In genomic region chr7:99128076-99128950, GRCh38 we compare ENCODE assay signal across 12 cellular contexts. TPM values are rescaled to one million over a fixed set of nuclear protein-coding genes. Genes with fewer than 3 reads are reported as not detected.
DNase-seq lines count a peak whose midpoint lies in the region; ATAC-seq and TF ChIP-seq lines count a peak whose summit lies in the region.
"Had no signal": no experiment of that assay in that cellular context is flagged by ENCODE, and none has a peak within 500 bp of the region (broad histone marks: within the 10 kb centered on the region; RNA-seq: fewer than 3 reads in every experiment).

No MANE protein-coding gene starts in this region.

- peaks cover 54% of the 10 kb centered on the region for H3F3A ChIP-seq in PC-9 (ENCODE audit: insufficient read depth, low read depth)
- H3F3A ChIP-seq in SK-N-SH (replicated peaks; ENCODE audit: insufficient read depth), result peaks cover 5% of the 10 kb centered on the region

- TF ChIP-seq CTCF in PC-9 (conservative IDR thresholded peaks at IDR 0.05) (no peak), SK-N-SH (IDR thresholded peaks at IDR 0.05) (no peak)

- BruUV-seq in PC-9 (replicated peaks; lab: Mats Ljungman, UMichigan), result no TSS peak

- CTCF ChIA-PET in PC-9 (lab: Charles Lee) (no interaction called here), SK-N-SH (lab: Yijun Ruan, JAX) (no interaction called here)

- H3K36me3 ChIP-seq in PC-9 (ENCODE audit: low read depth) (0 out of 2 replicates have a peak, but pooled peaks cover 3% of the 10 kb centered on the region), SK-N-SH (replicated peaks in 1 of 2; ENCODE audit: control insufficient read depth in 1 of 2, insufficient read depth in 2 of 2, low read length in 1 of 2) (no peaks in the 10 kb centered on the region)
- H3K36me3 ChIP-seq: uterus, WERI-Rb-1 had no signal

- H3K27me3 ChIP-seq in PC-9 (ENCODE audit: insufficient read depth, low read depth) (no peaks in the 10 kb centered on the region), SK-N-SH (ENCODE audit: insufficient read depth) (no peaks in the 10 kb centered on the region)
- H3K27me3 ChIP-seq: uterus had no signal

- H3K79me2 ChIP-seq in PC-9 (ENCODE audit: low read depth) (peaks cover 100% of the 10 kb centered on the region), SK-N-SH (ENCODE audit: insufficient read depth) (peaks cover 100% of the 10 kb centered on the region)

- no peak overlapping the region for H2AFZ ChIP-seq in PC-9
- H2AFZ ChIP-seq in SK-N-SH (ENCODE audit: low read depth), result no peak overlapping the region

- no peak overlapping the region for H3K9ac ChIP-seq in SK-N-SH

- H3K27ac ChIP-seq in PC-9, result peak overlapping the region; percentile 50
- peak overlapping the region; percentile 69 for H3K27ac ChIP-seq in substantia nigra (ENCODE audit: low read depth, low read length, poor library complexity, severe bottlenecking)
- H3K27ac ChIP-seq in SK-N-SH (ENCODE audit: low read depth in 2 of 2, low read length in 1 of 2), result no peak overlapping the region; a peak in 1 of 4 replicates
- H3K27ac ChIP-seq: WERI-Rb-1 had no signal

- peak overlapping the region; percentile 39 for H3K4me2 ChIP-seq in PC-9
- H3K4me2 ChIP-seq in SK-N-SH, result no peak overlapping the region

- DNase-seq in NCI-H1105 (lab: John Stamatoyannopoulos, UW) (peak; percentile 26), PC-9 (peak in 1 of 2 experiments; percentile 63), foreskin melanocyte (peak; percentile 67), substantia nigra (lab: John Stamatoyannopoulos, UW) (no peak), SK-N-SH (no peak)
- DNase-seq: activated T-cell treated with anti-CD3 and anti-CD28 coated beads, Interleukin-2, amount 50 U/mL, for 24 hours; NCI-H1417 treated with DMSO at 0.1 percent for 48 hours; uterus; WERI-Rb-1 had no signal

- intact Hi-C loops in PC-9 (cut with micrococcal nuclease; ENCODE audit: unreplicated experiment), result loop anchor here (5.0 kb wide), 1 partner anchor 184 kb away; no protein-coding TSS in a partner anchor

- POLR2A ChIA-PET in PC-9 (lab: Charles Lee; ENCODE audit: unreplicated experiment) (no interaction called here), SK-N-SH (lab: Yijun Ruan, JAX) (interaction anchor here (1.4 kb wide), 1 partner anchor 9 kb away, joined by 3 read pairs; no protein-coding TSS in a partner anchor)

- ATAC-seq in GM18909 (IDR thresholded peaks at IDR 0.05; ENCODE audit: poor library complexity, unreplicated experiment) (no peak), HG02571 (IDR thresholded peaks at IDR 0.05; ENCODE audit: unreplicated experiment) (no peak)
- ATAC-seq: GM12878 had no signal

- H3K9me2 ChIP-seq in PC-9 (ENCODE audit: insufficient read depth), result no peaks in the 10 kb centered on the region
- no peaks in the 10 kb centered on the region for H3K9me2 ChIP-seq in SK-N-SH

- no peak for TF ChIP-seq RAD21 in SK-N-SH (IDR thresholded peaks at IDR 0.05; ENCODE audit: low read length)

- H3K9me3 ChIP-seq in PC-9 (ENCODE audit: insufficient read depth, low read depth) (no peaks in the 10 kb centered on the region), SK-N-SH (no peaks in the 10 kb centered on the region)
- H3K9me3 ChIP-seq: uterus had no signal

- H3K4me1 ChIP-seq in PC-9 (replicated peaks; ENCODE audit: insufficient read depth), result peaks cover 78% of the 10 kb centered on the region
- peaks cover 9 to 16% of the 10 kb centered on the region in 2 experiments; a peak in 3 of 4 replicates for H3K4me1 ChIP-seq in SK-N-SH (ENCODE audit: control insufficient read depth in 1 of 2, insufficient read depth in 2 of 2, low read depth in 1 of 2, low read length in 1 of 2)

- H4K20me1 ChIP-seq in PC-9 (ENCODE audit: insufficient read depth), result peaks cover 44% of the 10 kb centered on the region
- H4K20me1 ChIP-seq in SK-N-SH (ENCODE audit: insufficient read depth), result peaks cover 98% of the 10 kb centered on the region

- TF ChIP-seq EP300 in SK-N-SH (IDR thresholded peaks at IDR 0.05; ENCODE audit: borderline replicate concordance in 1 of 2, low read depth in 1 of 2, low read length in 1 of 2), result no peak

- WGBS in SK-N-SH (ENCODE audit: low lambda C conversion rate), result 82% methylated on average over 11 of the region's 11 CpGs

- H3K4me3 ChIP-seq in PC-9 (no peak overlapping the region), SK-N-SH (ENCODE audit: low read depth in 2 of 2, low read length in 1 of 2) (no peak overlapping the region)
- H3K4me3 ChIP-seq: GM12878, uterus had no signal

TF ChIP-seq in SK-N-SH, 30 proteins besides CTCF, POLR2A, EP300 and RAD21:
- no peak for TF ChIP-seq POLR2AphosphoS5 (IDR thresholded peaks at IDR 0.05; ENCODE audit: low read depth, low read length)

RNA-seq across cellular contexts. Expression of gene SMURF1, which starts 15.6 kb away (rescaled TPM):
- 53.2 and 63.9 TPM in 2 replicates for total RNA-seq in PC-9 (2021)
- polyA plus RNA-seq in SK-N-SH (2012; rRNA removed), result 12.9 and 13.8 TPM in 2 replicates
- 7.8 and 8.7 TPM in 2 replicates for polyA plus RNA-seq in SK-N-SH (2012; cell fraction: cytosol; rRNA removed)
- polyA plus RNA-seq in SK-N-SH (2012; cell fraction: nucleus; rRNA removed), result 31.5 and 34.0 TPM in 2 replicates

Comparison
In these comparisons a context has a peak if more than half of its experiments do, and no peak if none do; other contexts are left out.
1. DNase-seq: peak in NCI-H1105 (single experiment) and foreskin melanocyte (single experiment); none in substantia nigra (0 of 49) and SK-N-SH (single experiment).
2. H3K27ac ChIP-seq: peak in PC-9 (single experiment) and substantia nigra (single experiment); none in SK-N-SH (0 of 2).